ENCODE assay signal across 8 cellular contexts in genomic region chr16:68238029-68238345, GRCh38. TPM values are rescaled to one million over a fixed set of nuclear protein-coding genes. Genes with fewer than 3 reads are reported as not detected.
A peak's percentile ranks its signal among the peaks of the same experiment; 100 is the strongest.
DNase-seq lines count a peak whose midpoint lies in the region; ATAC-seq and TF ChIP-seq lines count a peak whose summit lies in the region.

No MANE protein-coding gene starts in this region.

- WGBS in adrenal gland, 4 donors = 15 to 22% (median 19%) methylated on average over 20 of the region's 20 CpGs
- WGBS in right lobe of liver (ENCODE audit: insufficient coverage, low coverage, low lambda C conversion rate, missing lambda C conversion rate) = 6% methylated on average over 19 of the region's 20 CpGs
- WGBS in urinary bladder = 16% methylated on average over 20 of the region's 20 CpGs

- intact Hi-C loops in Right ventricle myocardium inferior (cut with DNase I) (loop anchor here (2.0 kb wide), 1 partner anchor 21 kb away; no protein-coding TSS in a partner anchor), Right ventricle myocardium superior (cut with DNase I) (loop anchor here (2.0 kb wide), 1 partner anchor 91 kb away; no protein-coding TSS in a partner anchor), adrenal gland (cut with DNase I) (loop anchor here in 1 of 2 donors (10.0 kb wide), 1 partner anchor 143 kb away; no protein-coding TSS in a partner anchor), right lobe of liver (cut with DNase I) (loop anchor here (10.0 kb wide), 2 partner anchors 153 to 163 kb away; partner anchors contain the start of gene NFATC3 (in 1 of the 2))

- ATAC-seq in Right ventricle myocardium inferior (no peak), Right ventricle myocardium superior (ENCODE audit: poor library complexity) (no peak), right lobe of liver (no peak), HG03571 (IDR thresholded peaks at IDR 0.05; ENCODE audit: unreplicated experiment) (no peak), HG03135 (IDR thresholded peaks at IDR 0.05; ENCODE audit: unreplicated experiment) (no peak)

- no peaks in the 10 kb centered on the region for H3K9me3 ChIP-seq in adrenal gland (replicated peaks in 1 of 3)
- H3K9me3 ChIP-seq in right lobe of liver = no peaks in the 10 kb centered on the region

- TF ChIP-seq CTCF in adrenal gland (IDR thresholded peaks at IDR 0.05) (peak in 1 of 6 experiments; percentile 20), right lobe of liver (IDR thresholded peaks at IDR 0.05) (no peak)

- H3K27ac ChIP-seq in adrenal gland (peak overlapping the region; percentile 64 to 88 (median 86)), right lobe of liver (peak overlapping the region; percentile 69 to 72 (median 72)), urinary bladder (ENCODE audit: low read depth) (no peak overlapping the region)

- H3K4me3 ChIP-seq in adrenal gland (peak overlapping the region in 2 of 4 donors; percentile 38 to 49), right lobe of liver (peak overlapping the region; percentile 37 to 94 (median 91)), urinary bladder (ENCODE audit: low read depth, low read length) (peak overlapping the region; percentile 16)

- H3K4me1 ChIP-seq in adrenal gland (replicated peaks in 1 of 2) (peaks cover 5 to 22% of the 10 kb centered on the region in 2 donors), right lobe of liver (peaks cover 0 to 21% (median 2%) of the 10 kb centered on the region in 4 donors), urinary bladder (ENCODE audit: insufficient read depth) (no peaks in the 10 kb centered on the region)

- DNase-seq in Right ventricle myocardium inferior (ENCODE audit: missing footprints) (peak; percentile 78), Right ventricle myocardium superior (no peak), adrenal gland (no peak), right lobe of liver (no peak), NCI-H1105 (lab: John Stamatoyannopoulos, UW) (no peak)

- no peak for TF ChIP-seq POLR2A in adrenal gland (IDR thresholded peaks at IDR 0.05)
- TF ChIP-seq POLR2A in right lobe of liver (IDR thresholded peaks at IDR 0.05) = no peak

- H3K36me3 ChIP-seq in adrenal gland (replicated peaks in 1 of 2) (no peaks in the 10 kb centered on the region), right lobe of liver (peaks cover 0 to 10% (median 4%) of the 10 kb centered on the region in 4 donors), urinary bladder (ENCODE audit: insufficient read depth) (no peaks in the 10 kb centered on the region)

- no peaks in the 10 kb centered on the region for H3K27me3 ChIP-seq in adrenal gland
- H3K27me3 ChIP-seq in right lobe of liver = no peaks in the 10 kb centered on the region

RNA-seq across cellular contexts. Expression of gene ESRP2, which starts 2.1 kb away (rescaled TPM):
- 0.41 TPM for total RNA-seq in Right ventricle myocardium inferior
- total RNA-seq in Right ventricle myocardium superior = 0.73 TPM
- 1 to 10 TPM in 3 of 8 donors, under 1 TPM in 5; 0.13 to 2.2 (median 0.72) TPM for total RNA-seq in adrenal gland
- polyA plus RNA-seq in adrenal gland = under 1 TPM; 0.31 to 0.97 (median 0.37) TPM
- 100 to 1,000 TPM in 1 of 6 experiments, 10 to 100 TPM in 5; 44.8 to 102 (median 57.9) TPM for total RNA-seq in right lobe of liver
- total RNA-seq in urinary bladder = 8.4 TPM
- 7.1 TPM for polyA plus RNA-seq in urinary bladder

RNA-seq across cellular contexts. Expression of gene PLA2G15, which starts 7.2 kb away (rescaled TPM):
- total RNA-seq in Right ventricle myocardium inferior (43.8 TPM), Right ventricle myocardium superior (38.1 TPM), adrenal gland (10 to 100 TPM; 13.4 to 37.1 (median 28.8) TPM), right lobe of liver (10 to 100 TPM in 5 of 6 experiments, 1 to 10 TPM in 1; 9.7 to 21.2 (median 13.7) TPM), urinary bladder (14.1 TPM)
- polyA plus RNA-seq in adrenal gland (10 to 100 TPM in 2 of 3 donors, 1 to 10 TPM in 1; 6.0 to 18.2 (median 13.6) TPM), urinary bladder (12.7 TPM)

RNA-seq across cellular contexts. Expression of gene SLC7A6, which starts 26.3 kb away (rescaled TPM):
- total RNA-seq in Right ventricle myocardium inferior (33.7 TPM), Right ventricle myocardium superior (38.7 TPM), adrenal gland (10 to 100 TPM; 17.0 to 54.7 (median 25.0) TPM), right lobe of liver (1 to 10 TPM; 1.6 to 9.6 (median 4.5) TPM), urinary bladder (16.9 TPM)
- polyA plus RNA-seq in adrenal gland (10 to 100 TPM; 14.8 to 22.2 (median 19.6) TPM), urinary bladder (14.0 TPM)
